ENCODE assay signal across 19 cellular contexts in the genomic region with DNA sequence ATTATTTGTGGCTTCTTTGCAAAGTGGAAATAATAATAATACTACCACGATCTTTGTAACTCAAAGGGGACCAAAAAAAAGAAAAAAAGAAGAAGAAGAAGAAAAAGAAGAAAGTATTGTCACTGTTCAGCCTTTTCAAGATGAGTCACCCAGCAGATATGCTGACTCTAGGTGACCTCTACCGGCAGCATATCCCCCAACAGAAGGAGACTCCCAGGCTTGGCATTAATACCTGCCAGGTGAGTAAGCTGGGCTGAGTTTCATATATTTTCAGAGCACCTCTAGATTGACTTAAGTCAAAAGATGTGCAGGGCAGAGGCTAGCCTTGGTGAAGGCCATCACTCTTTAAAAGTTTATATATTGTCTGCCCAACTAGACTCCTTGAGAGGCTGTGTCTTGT. TPM values are rescaled to one million over a fixed set of nuclear protein-coding genes. Genes with fewer than 3 reads are reported as not detected.
A peak's percentile ranks its signal among the peaks of the same experiment; 100 is the strongest.
DNase-seq lines count a peak whose midpoint lies in the region; ATAC-seq and TF ChIP-seq lines count a peak whose summit lies in the region.
"Had no signal": no experiment of that assay in that cellular context is flagged by ENCODE, and none has a peak within 500 bp of the region (broad histone marks: within the 10 kb centered on the region; RNA-seq: fewer than 3 reads in every experiment).

No MANE protein-coding gene starts in this region.

- no peaks in the 10 kb centered on the region for H3K23me2 ChIP-seq in H9 (ENCODE audit: insufficient read length, low read depth, low read length, poor library complexity, severe bottlenecking)

- H3K4me1 Mint-ChIP-seq in H9, result peaks cover 21% of the 10 kb centered on the region in 2 experiments

- H4K91ac ChIP-seq in H9 (ENCODE audit: insufficient read length, low read depth, low read length), result no peak overlapping the region

- intact Hi-C loops in PC-9 (cut with micrococcal nuclease; ENCODE audit: unreplicated experiment), result no loop called here

- peaks cover 10% of the 10 kb centered on the region for H3K4me1 ChIP-seq in H9 (ENCODE audit: insufficient read depth, low read length)
- no peaks in the 10 kb centered on the region for H3K4me1 ChIP-seq in RWPE2 (ENCODE audit: insufficient read depth, poor library complexity, severe bottlenecking)
- H3K4me1 ChIP-seq in smooth muscle cell (ENCODE audit: low read depth), result no peaks in the 10 kb centered on the region
- H3K4me1 ChIP-seq in PC-9 (replicated peaks; ENCODE audit: insufficient read depth), result no peaks in the 10 kb centered on the region
- H3K4me1 ChIP-seq: HAP-1 had no signal

- no peak overlapping the region for H2BK120ac ChIP-seq in H9 (ENCODE audit: low read depth, low read length, poor library complexity, severe bottlenecking)

- H3K36me3 ChIP-seq in RWPE2 (ENCODE audit: low read depth) (no peaks in the 10 kb centered on the region), smooth muscle cell (ENCODE audit: low read depth) (no peaks in the 10 kb centered on the region), PC-9 (ENCODE audit: low read depth) (no peaks in the 10 kb centered on the region)
- H3K36me3 ChIP-seq: HAP-1 had no signal

- H3K9me2 ChIP-seq in PC-9 (ENCODE audit: insufficient read depth), result no peaks in the 10 kb centered on the region

- CTCF ChIA-PET in PC-9 (lab: Charles Lee), result no interaction called here

- H3K79me2 ChIP-seq in H9 (ENCODE audit: insufficient read depth, low read length), result no peaks in the 10 kb centered on the region
- no peaks in the 10 kb centered on the region for H3K79me2 ChIP-seq in smooth muscle cell (ENCODE audit: low read depth)
- no peaks in the 10 kb centered on the region for H3K79me2 ChIP-seq in PC-9 (ENCODE audit: low read depth)

- no peak overlapping the region for H3K23ac ChIP-seq in H9 (ENCODE audit: insufficient read length, low read depth, low read length)

- H3K4ac ChIP-seq in H9 (ENCODE audit: low read depth, low read length), result no peak overlapping the region

- WGBS in H9 (ENCODE audit: extremely low coverage, insufficient read length, low lambda C conversion rate), result no CpG with 5 or more reads among the region's 2 CpGs
- 16% methylated on average over 2 of the region's 2 CpGs for WGBS in smooth muscle cell (ENCODE audit: low lambda C conversion rate)

- POLR2A ChIA-PET in PC-9 (lab: Charles Lee; ENCODE audit: unreplicated experiment), result no interaction called here

- H3K4me3 ChIP-seq in RWPE2 (ENCODE audit: severe bottlenecking) (no peak overlapping the region), epithelial cell of esophagus (ENCODE audit: low read length) (no peak overlapping the region), smooth muscle cell (no peak overlapping the region), PC-9 (no peak overlapping the region)
- H3K4me3 ChIP-seq: HAP-1, SK-N-MC had no signal

- no peaks in the 10 kb centered on the region for H3K27me3 ChIP-seq in H9 (ENCODE audit: insufficient read depth, low read length)
- no peaks in the 10 kb centered on the region for H3K27me3 ChIP-seq in RWPE2 (ENCODE audit: insufficient read depth, poor library complexity, severe bottlenecking)
- H3K27me3 ChIP-seq in smooth muscle cell (ENCODE audit: low read depth), result no peaks in the 10 kb centered on the region
- H3K27me3 ChIP-seq in PC-9 (ENCODE audit: insufficient read depth, low read depth), result no peaks in the 10 kb centered on the region; the same call in 1 of the 2 replicates

- no peak overlapping the region for H3T11ph ChIP-seq in H9 (ENCODE audit: low read length)

- H2BK5ac ChIP-seq in H9 (ENCODE audit: insufficient read length, low read length), result no peak overlapping the region

- H4K20me1 ChIP-seq in H9 (ENCODE audit: control insufficient read depth, insufficient read depth, insufficient read length) (no peaks in the 10 kb centered on the region), smooth muscle cell (ENCODE audit: low read depth) (no peaks in the 10 kb centered on the region), PC-9 (ENCODE audit: insufficient read depth) (no peaks in the 10 kb centered on the region)

- H3F3A ChIP-seq in smooth muscle cell (ENCODE audit: low read depth), result peaks cover 13% of the 10 kb centered on the region
- no peaks in the 10 kb centered on the region for H3F3A ChIP-seq in PC-9 (ENCODE audit: insufficient read depth, low read depth)

- no peak overlapping the region for H3K4me3 Mint-ChIP-seq in H9

- H3K27ac ChIP-seq in H9 (ENCODE audit: insufficient read length, low read depth, low read length), result no peak overlapping the region
- no peak overlapping the region for H3K27ac ChIP-seq in RWPE2 (ENCODE audit: poor library complexity, severe bottlenecking)
- peak overlapping the region; percentile 79 for H3K27ac ChIP-seq in smooth muscle cell (ENCODE audit: low read depth)
- no peak overlapping the region for H3K27ac ChIP-seq in PC-9
- H3K27ac ChIP-seq: C4-2B, SK-N-MC had no signal

- H3K9me3 Mint-ChIP-seq in H9, result no peaks in the 10 kb centered on the region; a peak in 1 of 5 replicates

- peak; percentile 23; the same call in 2 of the 3 replicates for TF ChIP-seq CTCF in H9 (conservative IDR thresholded peaks at IDR 0.05)
- peak; percentile 9 for TF ChIP-seq CTCF in RWPE2 (IDR thresholded peaks at IDR 0.05; ENCODE audit: poor library complexity, severe bottlenecking)
- TF ChIP-seq CTCF in epithelial cell of esophagus (IDR thresholded peaks at IDR 0.05; ENCODE audit: insufficient read depth, low read depth, low read length, missing control alignments), result no peak
- no peak for TF ChIP-seq CTCF in smooth muscle cell (IDR thresholded peaks at IDR 0.05; ENCODE audit: borderline replicate concordance, insufficient read depth, poor library complexity, severe bottlenecking)
- no peak for TF ChIP-seq CTCF in PC-9 (conservative IDR thresholded peaks at IDR 0.05)

- DNase-seq in H9 (no peak), RWPE2 (ENCODE audit: low spot score) (no peak), epithelial cell of esophagus (ENCODE audit: low read depth) (peak; percentile 1), smooth muscle cell (lab: John Stamatoyannopoulos, UW; ENCODE audit: unreplicated experiment) (no peak), PC-9 (no peak)
- DNase-seq: KBM-7, NCI-H1092, NCI-H146, NCI-H2081 treated with DMSO at 0.1 percent for 48 hours, NCI-H510A treated with DMSO at 0.1 percent for 48 hours, NCI-H82, Right ventricle myocardium superior had no signal

- H3K27ac Mint-ChIP-seq in H9, result no peak overlapping the region

- H2AFZ ChIP-seq in H9 (ENCODE audit: low read length), result no peak overlapping the region
- no peak overlapping the region for H2AFZ ChIP-seq in smooth muscle cell (ENCODE audit: low read depth)
- no peak overlapping the region for H2AFZ ChIP-seq in PC-9

- H3K9ac ChIP-seq in H9 (ENCODE audit: extremely low read depth, insufficient read length, low read length) (no peak overlapping the region), smooth muscle cell (ENCODE audit: low read depth) (no peak overlapping the region)

- no peak overlapping the region for H4K8ac ChIP-seq in H9 (replicated peaks; ENCODE audit: insufficient read length, low read depth, low read length)

- H2BK20ac ChIP-seq in H9 (ENCODE audit: low read depth, low read length, poor library complexity, severe bottlenecking), result no peak overlapping the region

- ATAC-seq in RWPE2 (ENCODE audit: low read depth) (peak; percentile 87), GM21723 (IDR thresholded peaks at IDR 0.05; ENCODE audit: unreplicated experiment) (no peak), HG03025 (IDR thresholded peaks at IDR 0.05; ENCODE audit: low FRiP score, unreplicated experiment) (no peak)
- ATAC-seq: Panc1 had no signal

- H3K27me3 Mint-ChIP-seq in H9 (ENCODE audit: low read depth), result peaks cover 17% of the 10 kb centered on the region

- no peak overlapping the region for H3K18ac ChIP-seq in H9 (ENCODE audit: insufficient read length, low read depth, low read length)

- no TSS peak for BruUV-seq in PC-9 (replicated peaks; lab: Mats Ljungman, UMichigan)

- no peak overlapping the region for H3K14ac ChIP-seq in H9 (ENCODE audit: insufficient read depth, low read length)

- no peak overlapping the region for H2AK5ac ChIP-seq in H9 (ENCODE audit: insufficient read length, low read length)

- no peak overlapping the region for H2BK15ac ChIP-seq in H9 (ENCODE audit: low read depth, low read length)

- H3K4me2 ChIP-seq in H9 (ENCODE audit: insufficient read depth, insufficient read length, low read length) (no peak overlapping the region), smooth muscle cell (no peak overlapping the region), PC-9 (no peak overlapping the region)

- H3K56ac ChIP-seq in H9 (ENCODE audit: insufficient read length, low read depth, low read length), result no peak overlapping the region

- no peaks in the 10 kb centered on the region for H3K36me3 Mint-ChIP-seq in H9 (ENCODE audit: insufficient read depth in 1 of 3, low read depth in 3 of 3)

- no peaks in the 10 kb centered on the region for H3K9me3 ChIP-seq in H9 (ENCODE audit: control insufficient read depth, low read depth, low read length)
- H3K9me3 ChIP-seq in RWPE2 (ENCODE audit: severe bottlenecking), result no peaks in the 10 kb centered on the region
- H3K9me3 ChIP-seq in smooth muscle cell (replicated peaks; ENCODE audit: low read depth), result no peaks in the 10 kb centered on the region
- H3K9me3 ChIP-seq in PC-9 (ENCODE audit: insufficient read depth, low read depth), result no peaks in the 10 kb centered on the region
- H3K9me3 ChIP-seq: HAP-1 had no signal

- H2BK12ac ChIP-seq in H9 (ENCODE audit: insufficient read length, low read depth, low read length), result no peak overlapping the region

- H4K5ac ChIP-seq in H9 (ENCODE audit: insufficient read length, low read depth, low read length), result no peak overlapping the region

- no peaks in the 10 kb centered on the region for H3K79me1 ChIP-seq in H9 (ENCODE audit: insufficient read depth, low read depth, low read length, poor library complexity, severe bottlenecking)

RNA-seq across cellular contexts. Expression of a gene that starts 30.4 kb away (rescaled TPM):
- total RNA-seq in H9 (2021) (0.07 and 0.09 TPM in 2 replicates), smooth muscle cell (not detected in 2 replicates), PC-9 (2021) (not detected in 2 replicates)
- not detected in 2 replicates for polyA plus RNA-seq in smooth muscle cell
- total RNA-seq: A673, Right ventricle myocardium superior had no signal

Comparison
In these comparisons a context has a peak if more than half of its experiments do, and no peak if none do; other contexts are left out.
1. CTCF ChIP-seq: peak in H9 (single experiment) and RWPE2 (single experiment); none in epithelial cell of esophagus (single experiment), smooth muscle cell (single experiment) and PC-9 (single experiment).